Comparison of ENCODE assay signal across 23 cellular contexts in the genomic region with DNA sequence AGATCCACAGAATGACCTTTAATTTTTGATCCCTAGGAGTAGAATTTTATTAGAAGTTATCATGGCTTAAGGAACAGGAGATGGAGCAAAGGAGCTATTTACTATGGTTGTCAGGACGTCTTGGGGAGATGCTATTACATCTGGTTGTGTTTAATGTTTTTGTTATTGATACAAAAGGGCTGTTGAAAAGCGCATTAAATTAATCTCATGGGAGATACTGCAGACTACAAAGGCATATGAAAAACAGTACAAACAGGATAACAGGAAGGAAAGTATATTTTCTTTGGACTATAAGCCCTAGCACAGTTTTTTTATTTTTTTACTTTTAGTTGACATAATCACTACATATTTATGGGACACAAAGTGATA.
"Had no signal": no experiment of that assay in that cellular context is flagged by ENCODE, and none has a peak within 500 bp of the region (broad histone marks: within the 10 kb centered on the region; RNA-seq: fewer than 3 reads in every experiment).

No MANE protein-coding gene starts in this region.

- H3K36me3 Mint-ChIP-seq: activated naive CD8-positive, alpha-beta T cell; naive thymus-derived CD4-positive, alpha-beta T cell had no signal

- DNase-seq: activated CD4-positive, alpha-beta memory T cell treated with anti-CD3 and anti-CD28 coated beads, Interleukin-2, amount 10 ng/mL, durations not matched to agents 7 days and 5 days; activated CD4-positive, alpha-beta T cell treated with anti-CD3 and anti-CD28 coated beads, Interleukin-2, amount 10 ng/mL, durations not matched to agents 24 days and 14 days; activated gamma-delta T cell treated with Interleukin-2 at 50 U/mL for 16 hours; activated T-cell treated with anti-CD3 and anti-CD28 coated beads for 4 hours; adrenal gland; cerebellar nuclear complex; cortex of kidney; effector CD4-positive, alpha-beta T cell; kidney; lower lobe of right lung; naive thymus-derived CD4-positive, alpha-beta T cell; stimulated activated CD4-positive, alpha-beta T cell treated with anti-CD3 and anti-CD28 coated beads, Interleukin-12 subunit alpha, Interleukin-12 subunit beta, amount 100 ng/mL, for 4 hours; stimulated activated CD4-positive, alpha-beta T cell treated with anti-CD3 and anti-CD28 coated beads, Interleukin-4, amount 100 ng/mL, for 4 hours; stimulated activated naive CD8-positive, alpha-beta T cell treated with anti-CD3 and anti-CD28 coated beads, Interleukin-15, Interleukin-2, amounts not matched to agents 100 U/mL and 50 U/mL, for 24 hours; upper lobe of left lung had no signal

- H3K27me3 Mint-ChIP-seq: activated CD4-positive, alpha-beta memory T cell treated with anti-CD3 and anti-CD28 coated beads, Interleukin-2, amount 10 ng/mL, durations not matched to agents 7 days and 5 days; activated CD4-positive, alpha-beta T cell treated with anti-CD3 and anti-CD28 coated beads, Interleukin-2, amount 10 ng/mL, durations not matched to agents 24 days and 14 days; activated naive CD8-positive, alpha-beta T cell had no signal

- ATAC-seq: left lobe of liver; lower lobe of right lung; naive thymus-derived CD4-positive, alpha-beta T cell; SK-N-SH treated with all-trans-retinoic acid at 6 μM for 48 hours; stimulated activated naive CD8-positive, alpha-beta T cell treated with anti-CD3 and anti-CD28 coated beads, Interleukin-15, Interleukin-2, amounts not matched to agents 100 U/mL and 50 U/mL, for 24 hours had no signal

- H3K4me3 Mint-ChIP-seq: activated CD4-positive, alpha-beta memory T cell treated with anti-CD3 and anti-CD28 coated beads, Interleukin-2, amount 10 ng/mL, durations not matched to agents 7 days and 5 days; activated CD4-positive, alpha-beta T cell treated with anti-CD3 and anti-CD28 coated beads, Interleukin-2, amount 10 ng/mL, durations not matched to agents 24 days and 14 days; activated naive CD8-positive, alpha-beta T cell; activated T-helper 1 cell treated with anti-CD3 and anti-CD28 coated beads, Interleukin-12 subunit alpha, Interleukin-12 subunit beta, Interleukin-2, Interleukin-4 antibody, amounts not matched to agents 30 ng/mL and 10 ng/mL and 1 ng/mL, durations not matched to agents 14 hours and 24 hours and 36 hours; naive thymus-derived CD4-positive, alpha-beta T cell had no signal

- H3K4me3 ChIP-seq: adrenal gland, ascending aorta, esophagus muscularis mucosa, lower lobe of right lung, prostate gland, upper lobe of left lung had no signal

- H3K27ac ChIP-seq: adrenal gland, ascending aorta, lower lobe of right lung, prostate gland, upper lobe of left lung had no signal

- H3K36me3 ChIP-seq: adrenal gland, ascending aorta, esophagus muscularis mucosa, lower lobe of right lung, prostate gland, upper lobe of left lung had no signal

- H3K9me3 ChIP-seq: adrenal gland, ascending aorta, esophagus muscularis mucosa, lower lobe of right lung, prostate gland, upper lobe of left lung had no signal

- H3K27me3 ChIP-seq: adrenal gland, ascending aorta, esophagus muscularis mucosa, upper lobe of left lung had no signal

- H3K27ac Mint-ChIP-seq: activated CD4-positive, alpha-beta memory T cell treated with anti-CD3 and anti-CD28 coated beads, Interleukin-2, amount 10 ng/mL, durations not matched to agents 7 days and 5 days; activated CD4-positive, alpha-beta T cell treated with anti-CD3 and anti-CD28 coated beads, Interleukin-2, amount 10 ng/mL, durations not matched to agents 24 days and 14 days; activated naive CD8-positive, alpha-beta T cell; activated T-helper 1 cell treated with anti-CD3 and anti-CD28 coated beads, Interleukin-12 subunit alpha, Interleukin-12 subunit beta, Interleukin-2, Interleukin-4 antibody, amounts not matched to agents 30 ng/mL and 10 ng/mL and 1 ng/mL, durations not matched to agents 14 hours and 24 hours and 36 hours; naive thymus-derived CD4-positive, alpha-beta T cell had no signal

- H3K9me3 Mint-ChIP-seq: activated CD4-positive, alpha-beta memory T cell treated with anti-CD3 and anti-CD28 coated beads, Interleukin-2, amount 10 ng/mL, durations not matched to agents 7 days and 5 days; activated CD4-positive, alpha-beta T cell treated with anti-CD3 and anti-CD28 coated beads, Interleukin-2, amount 10 ng/mL, durations not matched to agents 24 days and 14 days; activated T-helper 1 cell treated with anti-CD3 and anti-CD28 coated beads, Interleukin-12 subunit alpha, Interleukin-12 subunit beta, Interleukin-2, Interleukin-4 antibody, amounts not matched to agents 30 ng/mL and 10 ng/mL and 1 ng/mL, durations not matched to agents 14 hours and 24 hours and 36 hours; naive thymus-derived CD4-positive, alpha-beta T cell had no signal

- H3K4me1 ChIP-seq: adrenal gland, ascending aorta, lower lobe of right lung, prostate gland, upper lobe of left lung had no signal

- FAIRE-seq: bronchial epithelial cell, kidney had no signal

- H3K4me1 Mint-ChIP-seq: activated CD4-positive, alpha-beta memory T cell treated with anti-CD3 and anti-CD28 coated beads, Interleukin-2, amount 10 ng/mL, durations not matched to agents 7 days and 5 days; activated CD4-positive, alpha-beta T cell treated with anti-CD3 and anti-CD28 coated beads, Interleukin-2, amount 10 ng/mL, durations not matched to agents 24 days and 14 days; naive thymus-derived CD4-positive, alpha-beta T cell had no signal
